In genomic region chr1:18646776-18647410, GRCh38 we compare ENCODE assay signal across 18 cellular contexts. TPM values are rescaled to one million over a fixed set of nuclear protein-coding genes. Genes with fewer than 3 reads are reported as not detected.
DNase-seq lines count a peak whose midpoint lies in the region; ATAC-seq, FAIRE-seq and TF ChIP-seq lines count a peak whose summit lies in the region.
"Had no signal": no experiment of that assay in that cellular context is flagged by ENCODE, and none has a peak within 500 bp of the region (broad histone marks: within the 10 kb centered on the region; RNA-seq: fewer than 3 reads in every experiment).

No MANE protein-coding gene starts in this region.

- intact Hi-C loops in stomach (cut with DNase I; ENCODE audit: low total_unique reads): no loop called here

- H3K27me3 ChIP-seq in NT2/D1 (ENCODE audit: insufficient read depth, insufficient read length): peaks cover 88% of the 10 kb centered on the region
- H3K27me3 ChIP-seq in keratinocyte (ENCODE audit: control insufficient read depth, extremely low read depth, insufficient read depth, low read length): peaks cover 78% of the 10 kb centered on the region
- peaks cover 56 to 100% (median 94%) of the 10 kb centered on the region in 3 donors for H3K27me3 ChIP-seq in stomach

- no peaks in the 10 kb centered on the region for H3K79me2 ChIP-seq in keratinocyte (ENCODE audit: control insufficient read depth, insufficient read depth, low read length)

- H3K9me3 ChIP-seq in NT2/D1 (ENCODE audit: insufficient read depth, low read length) (no peaks in the 10 kb centered on the region), keratinocyte (ENCODE audit: control insufficient read depth, low read depth, low read length) (no peaks in the 10 kb centered on the region), stomach (no peaks in the 10 kb centered on the region)
- H3K9me3 ChIP-seq: Peyer's patch had no signal

- peaks cover 3% of the 10 kb centered on the region for H4K20me1 ChIP-seq in keratinocyte (ENCODE audit: control insufficient read depth, extremely low read depth, insufficient read depth, low read length)

- H3K4me2 ChIP-seq in keratinocyte (ENCODE audit: control insufficient read depth, extremely low read depth, insufficient read depth, low read depth, low read length): peak overlapping the region; percentile 45

- H3K27ac ChIP-seq in keratinocyte (ENCODE audit: control insufficient read depth, insufficient read depth, low read length) (no peak overlapping the region), stomach (no peak overlapping the region)
- H3K27ac ChIP-seq: brain microvascular endothelial cell, Peyer's patch had no signal

- H3K4me3 ChIP-seq in NT2/D1 (ENCODE audit: insufficient read length, low read depth): peak overlapping the region; percentile 21
- peak overlapping the region in 1 of 3 experiments; percentile 32 for H3K4me3 ChIP-seq in keratinocyte (ENCODE audit: control insufficient read depth in 2 of 3, extremely low read depth in 1 of 3, insufficient read depth in 2 of 3, low read depth in 1 of 3, low read length in 3 of 3)
- peak overlapping the region; percentile 35 to 50 (median 37) for H3K4me3 ChIP-seq in stomach

- H3K9ac ChIP-seq in NT2/D1 (ENCODE audit: insufficient read length, low read depth) (peak overlapping the region; percentile 42), keratinocyte (ENCODE audit: control insufficient read depth, extremely low read depth, insufficient read depth, low read length) (no peak overlapping the region)

- WGBS in stomach, 5 donors: 1 to 3% (median 1%) methylated on average over 24 to 51 of the region's 51 CpGs

- peak; percentile 26 for DNase-seq in NCI-H82 (lab: John Stamatoyannopoulos, UW)
- no peak for DNase-seq in NCI-H82 treated with DMSO at 0.1 percent for 48 hours (lab: John Stamatoyannopoulos, UW; ENCODE audit: unreplicated experiment)
- DNase-seq in NT2/D1 (ENCODE audit: low read depth, low spot score): no peak
- no peak for DNase-seq in keratinocyte (ENCODE audit: low read depth, low spot score)
- DNase-seq in stomach: no peak
- no peak for DNase-seq in activated T-cell treated with anti-CD3 and anti-CD28 coated beads, Interleukin-2, amount 50 U/mL, for 1 hour
- DNase-seq in G401 (ENCODE audit: low spot score): no peak
- DNase-seq: 8988T; activated CD4-positive, alpha-beta T cell treated with anti-CD3 and anti-CD28 coated beads, Interleukin-2, amount 50 U/mL, for 4 hours; brain microvascular endothelial cell; COR-L47; NCI-H1105; NCI-H226; Peyer's patch had no signal

- dilution Hi-C loops in keratinocyte (cut with MboI; ENCODE audit: extremely low pct_ligation_motif_present, low sequenced_read_pairs): no loop called here

- TF ChIP-seq CTCF in keratinocyte (optimal IDR thresholded peaks at IDR 0.05 in 1 of 3, IDR thresholded peaks at IDR 0.05 in 1 of 3, conservative IDR thresholded peaks at IDR 0.05 in 1 of 3; ENCODE audit: extremely low read depth in 1 of 3, insufficient read depth in 2 of 3, low read length in 3 of 3) (no peak), stomach (IDR thresholded peaks at IDR 0.05) (no peak)

- TF ChIP-seq EP300 in stomach (IDR thresholded peaks at IDR 0.05): no peak

- H3K36me3 ChIP-seq in NT2/D1 (ENCODE audit: insufficient read depth, insufficient read length, low read length) (no peaks in the 10 kb centered on the region), keratinocyte (ENCODE audit: control insufficient read depth in 2 of 2, extremely low read depth in 1 of 2, insufficient read depth in 2 of 2, low read length in 2 of 2) (no peaks in the 10 kb centered on the region), stomach (no peaks in the 10 kb centered on the region)
- H3K36me3 ChIP-seq: brain microvascular endothelial cell, Peyer's patch had no signal

- no peak for TF ChIP-seq POLR2A in stomach (IDR thresholded peaks at IDR 0.05)

- H3K9me1 ChIP-seq in keratinocyte (ENCODE audit: control insufficient read depth, extremely low read depth, insufficient read depth, low read length): no peaks in the 10 kb centered on the region

- in situ Hi-C loops in G401 (cut with HindIII; ENCODE audit: low sequenced_read_pairs): no loop called here

- peaks cover 18% of the 10 kb centered on the region for H3K4me1 ChIP-seq in NT2/D1 (ENCODE audit: insufficient read depth, insufficient read length)
- peaks cover 9% of the 10 kb centered on the region for H3K4me1 ChIP-seq in keratinocyte (ENCODE audit: control insufficient read depth, extremely low read depth, insufficient read depth, low read length)
- peaks cover 5 to 49% (median 30%) of the 10 kb centered on the region in 4 donors for H3K4me1 ChIP-seq in stomach

- no peak overlapping the region for H2AFZ ChIP-seq in keratinocyte (ENCODE audit: control insufficient read depth, low read length)

- no peak for FAIRE-seq in keratinocyte (lab: Jason Lieb, UNC)

- ATAC-seq in HG02759 (IDR thresholded peaks at IDR 0.05; ENCODE audit: unreplicated experiment): no peak

RNA-seq across cellular contexts. Expression of gene PAX7, which starts 16.2 kb away (rescaled TPM):
- polyA plus RNA-seq in keratinocyte: not detected in 3 replicates
- not detected for polyA plus RNA-seq in keratinocyte (2011; ENCODE audit: low read depth)
- polyA plus RNA-seq in keratinocyte (2011; cell fraction: cytosol; rRNA removed): not detected in 2 replicates
- not detected in 2 replicates for polyA plus RNA-seq in keratinocyte (2011; cell fraction: nucleus; rRNA removed)
- not detected in 2 replicates for polyA plus RNA-seq in keratinocyte (2012; ENCODE audit: low replicate concordance)
- polyA minus RNA-seq in keratinocyte: 0.03 TPM in 1 of 3 replicates, not detected in the others
- not detected for polyA minus RNA-seq in keratinocyte (2011; cell fraction: cytosol; rRNA and poly(A)+ RNA removed)
- not detected in 2 replicates for polyA minus RNA-seq in keratinocyte (2011; cell fraction: nucleus; rRNA and poly(A)+ RNA removed)
- not detected for total RNA-seq in stomach
- polyA plus RNA-seq in stomach: not detected
- total RNA-seq in G401 (2014; rRNA removed; shearing (Covaris generic)): not detected in 2 replicates
- total RNA-seq: activated T-helper 2 cell treated with anti-CD3 and anti-CD28 coated beads, Interferon-gamma antibody, Interleukin-2, Interleukin-4, amounts not matched to agents 10 μg/mL and 5 μg/mL and 100 μg/mL, durations not matched to agents 14 hours and 24 hours and 36 hours; glomerular endothelial cell; Peyer's patch; pulmonary artery endothelial cell had no signal
